Comparison of ENCODE assay signal across 20 cellular contexts in the genomic region with DNA sequence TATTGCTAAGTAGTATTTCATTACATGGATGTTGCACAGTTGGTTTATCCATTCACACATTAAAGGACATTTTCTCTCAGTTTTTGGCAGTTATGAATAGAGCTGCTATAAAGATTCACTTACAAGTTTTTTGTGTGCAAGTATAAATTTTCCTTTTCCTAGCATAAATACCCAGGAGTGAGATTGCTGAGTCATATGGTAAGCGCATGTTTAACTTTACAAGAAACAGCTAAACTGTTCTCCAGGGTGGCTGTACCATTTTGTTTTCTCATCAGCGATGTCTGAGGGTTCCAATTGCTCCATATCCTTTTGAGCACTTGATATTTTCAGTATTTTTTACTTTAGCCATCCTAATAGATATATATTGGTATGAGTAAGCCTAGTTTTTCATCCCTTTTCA. TPM values are rescaled to one million over a fixed set of nuclear protein-coding genes. Genes with fewer than 3 reads are reported as not detected.
A peak's percentile ranks its signal among the peaks of the same experiment; 100 is the strongest.
DNase-seq lines count a peak whose midpoint lies in the region; ATAC-seq and TF ChIP-seq lines count a peak whose summit lies in the region.
"Had no signal": no experiment of that assay in that cellular context is flagged by ENCODE, and none has a peak within 500 bp of the region (broad histone marks: within the 10 kb centered on the region; RNA-seq: fewer than 3 reads in every experiment).

No MANE protein-coding gene starts in this region.

- H3K4me1 Mint-ChIP-seq in stimulated activated memory B cell treated with anti-CD40 and anti-IgM and Interleukin-4, amounts not matched to agents 10 μg/mL and 1 μg/mL and 100 μg/mL, for 72 hours: no peaks in the 10 kb centered on the region

- 54% methylated on average over 2 of the region's 2 CpGs for WGBS in smooth muscle cell (ENCODE audit: low lambda C conversion rate)
- 94 to 100% methylated on average over 2 of the region's 2 CpGs for WGBS in gastroesophageal sphincter (ENCODE audit: low coverage in 1 of 2), 2 donors

- no peaks in the 10 kb centered on the region for H3K27me3 Mint-ChIP-seq in stimulated activated memory B cell treated with anti-CD40 and anti-IgM and Interleukin-4, amounts not matched to agents 10 μg/mL and 1 μg/mL and 100 μg/mL, for 72 hours

- TF ChIP-seq CTCF in smooth muscle cell (IDR thresholded peaks at IDR 0.05; ENCODE audit: borderline replicate concordance, insufficient read depth, poor library complexity, severe bottlenecking) (no peak), gastroesophageal sphincter (IDR thresholded peaks at IDR 0.05) (no peak)

- no peak overlapping the region for H3K4me3 ChIP-seq in smooth muscle cell
- H3K4me3 ChIP-seq in gastroesophageal sphincter: no peak overlapping the region
- H3K4me3 ChIP-seq: BLaER1 had no signal

- no peaks in the 10 kb centered on the region for H4K20me1 ChIP-seq in smooth muscle cell (ENCODE audit: low read depth)
- H4K20me1 ChIP-seq: BLaER1 had no signal

- peak; percentile 44 for DNase-seq in H4 (ENCODE audit: low spot score)
- DNase-seq in SK-MEL-5 (ENCODE audit: low read depth, low spot score): peak; percentile 30
- DNase-seq in fibroblast of gingiva (ENCODE audit: low read depth): peak; percentile 58
- no peak for DNase-seq in smooth muscle cell (lab: John Stamatoyannopoulos, UW; ENCODE audit: unreplicated experiment)
- DNase-seq: ACHN; CD4-positive, alpha-beta memory T cell; GDM1; KG1; NCI-H1105; NCI-H146; NCI-H2029; NCI-H226; NCI-H510A treated with DMSO at 0.1 percent for 48 hours; NCI-H748 treated with DMSO at 0.1 percent for 48 hours; SIG-M5 had no signal

- H3K27ac ChIP-seq in smooth muscle cell (ENCODE audit: low read depth): no peak overlapping the region
- no peak overlapping the region for H3K27ac ChIP-seq in gastroesophageal sphincter
- H3K27ac ChIP-seq: BLaER1 had no signal

- H3K4me3 Mint-ChIP-seq in stimulated activated memory B cell treated with anti-CD40 and anti-IgM and Interleukin-4, amounts not matched to agents 10 μg/mL and 1 μg/mL and 100 μg/mL, for 72 hours: no peak overlapping the region
- H3K4me3 Mint-ChIP-seq: CD4-positive, alpha-beta memory T cell had no signal

- H3K36me3 ChIP-seq in smooth muscle cell (ENCODE audit: low read depth): no peaks in the 10 kb centered on the region
- H3K36me3 ChIP-seq in gastroesophageal sphincter: no peaks in the 10 kb centered on the region
- H3K36me3 ChIP-seq: BLaER1 had no signal

- no peaks in the 10 kb centered on the region for H3K9me3 Mint-ChIP-seq in stimulated activated memory B cell treated with anti-CD40 and anti-IgM and Interleukin-4, amounts not matched to agents 10 μg/mL and 1 μg/mL and 100 μg/mL, for 72 hours
- H3K9me3 Mint-ChIP-seq: CD4-positive, alpha-beta memory T cell had no signal

- H2AFZ ChIP-seq in smooth muscle cell (ENCODE audit: low read depth): no peak overlapping the region

- no peak for TF ChIP-seq POLR2A in gastroesophageal sphincter (IDR thresholded peaks at IDR 0.05)

- no peak overlapping the region for H3K9ac ChIP-seq in smooth muscle cell (ENCODE audit: low read depth)
- H3K9ac ChIP-seq: BLaER1 had no signal

- H3K4me2 ChIP-seq in smooth muscle cell: peak overlapping the region; percentile 12
- H3K4me2 ChIP-seq: BLaER1 had no signal

- H3K27me3 ChIP-seq in smooth muscle cell (ENCODE audit: low read depth): no peaks in the 10 kb centered on the region
- H3K27me3 ChIP-seq in gastroesophageal sphincter: no peaks in the 10 kb centered on the region
- H3K27me3 ChIP-seq: BLaER1 had no signal

- peaks cover 10% of the 10 kb centered on the region for H3K4me1 ChIP-seq in smooth muscle cell (ENCODE audit: low read depth)
- no peaks in the 10 kb centered on the region for H3K4me1 ChIP-seq in gastroesophageal sphincter
- H3K4me1 ChIP-seq: BLaER1 had no signal

- no peaks in the 10 kb centered on the region for H3K36me3 Mint-ChIP-seq in stimulated activated memory B cell treated with anti-CD40 and anti-IgM and Interleukin-4, amounts not matched to agents 10 μg/mL and 1 μg/mL and 100 μg/mL, for 72 hours
- H3K36me3 Mint-ChIP-seq: CD4-positive, alpha-beta memory T cell had no signal

- in situ Hi-C loops in SK-MEL-5 (cut with HindIII; ENCODE audit: low pct_unique_long_range_greater_than_20kb, low sequenced_read_pairs): no loop called here

- no peaks in the 10 kb centered on the region for H3K79me2 ChIP-seq in smooth muscle cell (ENCODE audit: low read depth)

- ATAC-seq in GM21390 (IDR thresholded peaks at IDR 0.05; ENCODE audit: unreplicated experiment) (no peak), gastroesophageal sphincter (no peak)
- no peak for ATAC-seq in stimulated activated memory B cell treated with anti-CD40 and anti-IgM and Interleukin-4, amounts not matched to agents 10 μg/mL and 1 μg/mL and 100 μg/mL, for 72 hours
- ATAC-seq: HepG2 had no signal

- H3K9me3 ChIP-seq in smooth muscle cell (replicated peaks; ENCODE audit: low read depth) (no peaks in the 10 kb centered on the region), gastroesophageal sphincter (no peaks in the 10 kb centered on the region)
- H3K9me3 ChIP-seq: BLaER1 had no signal

- H3F3A ChIP-seq in smooth muscle cell (ENCODE audit: low read depth): no peaks in the 10 kb centered on the region

- no peak overlapping the region for H3K27ac Mint-ChIP-seq in stimulated activated memory B cell treated with anti-CD40 and anti-IgM and Interleukin-4, amounts not matched to agents 10 μg/mL and 1 μg/mL and 100 μg/mL, for 72 hours

- TF ChIP-seq EP300 in gastroesophageal sphincter (IDR thresholded peaks at IDR 0.05): no peak

RNA-seq across cellular contexts. Expression of a gene that starts 16.4 kb away (rescaled TPM):
- 10.9 and 11.6 TPM in 2 replicates for total RNA-seq in H4 (2014; rRNA removed; shearing (Covaris generic))
- total RNA-seq in SK-MEL-5 (2014; rRNA removed; shearing (Covaris generic)): 11.0 and 12.2 TPM in 2 replicates
- 8.4 and 11.3 TPM in 2 replicates for polyA plus RNA-seq in SK-MEL-5 (2015; cell fraction: cytosol; rRNA removed)
- 17.9 and 21.2 TPM in 2 replicates for polyA plus RNA-seq in SK-MEL-5 (2015; cell fraction: nucleus; rRNA removed)
- 29.6 and 29.8 TPM in 2 replicates for total RNA-seq in smooth muscle cell
- 2.8 and 2.9 TPM in 2 replicates for polyA plus RNA-seq in smooth muscle cell
- total RNA-seq in gastroesophageal sphincter: 10 to 100 TPM; 46.2 to 91.5 (median 64.9) TPM
